Comparison of ENCODE assay signal across 8 cellular contexts in the genomic region with DNA sequence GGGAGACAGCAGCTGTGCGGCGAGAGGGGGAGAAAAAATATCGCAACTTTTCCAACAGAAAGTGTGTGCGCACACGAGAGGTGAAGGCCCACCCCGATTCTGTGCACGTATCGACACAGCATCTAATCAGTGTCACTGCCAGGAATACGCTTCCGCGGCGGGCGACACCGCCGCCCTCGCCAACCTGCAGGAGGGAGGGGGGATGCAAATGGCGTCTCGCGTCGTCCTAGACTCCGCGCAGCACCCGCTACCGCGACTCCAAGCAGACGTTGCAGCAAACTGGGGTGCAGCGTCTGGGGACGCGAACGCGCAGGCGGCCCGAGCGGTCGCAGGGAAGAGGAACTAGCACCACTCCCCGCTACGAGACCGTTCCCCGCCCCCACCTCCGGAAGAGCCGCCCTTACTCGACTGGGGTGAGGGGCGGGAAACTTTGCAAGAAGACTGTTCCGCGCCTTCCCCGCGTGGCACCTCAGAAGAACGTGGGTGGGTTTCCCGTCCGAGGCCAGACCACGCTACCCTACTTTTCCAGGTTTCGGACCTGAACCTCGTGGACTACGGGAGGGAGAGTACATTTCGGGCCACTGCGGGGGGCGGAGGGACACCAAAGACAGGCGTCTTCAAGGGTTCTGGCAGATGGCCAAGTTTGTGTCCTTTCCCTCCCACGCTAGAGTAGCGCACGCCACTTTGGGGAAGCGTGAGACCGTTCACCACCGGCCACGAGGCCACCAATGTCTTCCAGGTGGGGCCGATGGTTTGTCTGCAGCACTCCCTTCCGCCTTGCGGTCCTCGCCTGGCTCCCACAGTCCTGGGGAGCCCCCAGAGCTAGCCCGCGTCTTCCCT.
DNase-seq lines count a peak whose midpoint lies in the region; ATAC-seq and TF ChIP-seq lines count a peak whose summit lies in the region.

No MANE protein-coding gene starts in this region.

- H3K27me3 Mint-ChIP-seq in activated naive CD8-positive, alpha-beta T cell treated with anti-CD3 and anti-CD28 coated beads for 36 hours: no peaks in the 10 kb centered on the region

- TF ChIP-seq CTCF in AG04450 (IDR thresholded peaks at IDR 0.05; ENCODE audit: low read depth, low read length) (no peak), IMR-90 (conservative IDR thresholded peaks at IDR 0.05; ENCODE audit: low read depth, low read length) (no peak)

- no peak overlapping the region for H2BK5ac ChIP-seq in IMR-90 (ENCODE audit: low read depth, low read length, poor library complexity, severe bottlenecking)

- peaks cover 9% of the 10 kb centered on the region for H3K36me3 Mint-ChIP-seq in activated naive CD8-positive, alpha-beta T cell treated with anti-CD3 and anti-CD28 coated beads for 36 hours

- peak overlapping the region; percentile 73 for H3K4ac ChIP-seq in IMR-90 (ENCODE audit: low read depth, low read length)

- peaks cover 2% of the 10 kb centered on the region for H3K27me3 ChIP-seq in AG04450 (ENCODE audit: control insufficient read depth, insufficient read depth, low read length)
- peaks cover 7% of the 10 kb centered on the region; the same call in 1 of the 2 replicates for H3K27me3 ChIP-seq in IMR-90 (ENCODE audit: control insufficient read depth, insufficient read depth, low read length)

- DNase-seq in AG04450 (ENCODE audit: low read depth, low spot score) (no peak), IMR-90 (no peak), left cardiac atrium (peak; percentile 79), putamen (ENCODE audit: low spot score) (peak; percentile 59), GM19238 (ENCODE audit: insufficient read length, low spot score) (no peak)
- DNase-seq in activated naive CD8-positive, alpha-beta T cell treated with anti-CD3 and anti-CD28 coated beads for 36 hours: peak; percentile 74

- no peaks in the 10 kb centered on the region for H4K20me1 ChIP-seq in IMR-90 (ENCODE audit: insufficient read depth, low read length)

- H4K5ac ChIP-seq in IMR-90 (ENCODE audit: low read depth, low read length): peak overlapping the region; percentile 32; the same call in 1 of the 2 replicates

- peak overlapping the region; percentile 58; the same call in 1 of the 2 replicates for H2BK120ac ChIP-seq in IMR-90 (ENCODE audit: low read depth, low read length)

- H2AK5ac ChIP-seq in IMR-90 (ENCODE audit: low read depth, low read length): no peak overlapping the region; the same call in 1 of the 2 replicates

- peak overlapping the region; percentile 32 to 91; a peak in 3 of 4 replicates for H4K8ac ChIP-seq in IMR-90 (ENCODE audit: low read depth in 2 of 2, low read length in 2 of 2)

- WGBS in IMR-90 (ENCODE audit: extremely low coverage in 2 of 2, insufficient read length in 1 of 2), 2 experiments: 20% methylated on average over 26 of the region's 71 CpGs; no CpG with 5 or more reads in 1 of the 2 experiments

- peak overlapping the region; percentile 52 for H3K4me2 ChIP-seq in IMR-90 (ENCODE audit: low read depth, low read length)

- peak overlapping the region; percentile 79 for H2AFZ ChIP-seq in IMR-90 (replicated peaks; ENCODE audit: low read length, poor library complexity)

- H4K91ac ChIP-seq in IMR-90 (ENCODE audit: insufficient read depth, low read depth, low read length): peak overlapping the region; percentile 61; the same call in 1 of the 2 replicates

- H3K27ac Mint-ChIP-seq in activated naive CD8-positive, alpha-beta T cell treated with anti-CD3 and anti-CD28 coated beads for 36 hours: peak overlapping the region; percentile 99

- H3K9me3 ChIP-seq in AG04450 (ENCODE audit: control insufficient read depth, insufficient read depth, low read length) (no peaks in the 10 kb centered on the region; the same call in 1 of the 2 replicates), IMR-90 (ENCODE audit: control insufficient read depth, insufficient read depth, low read length) (no peaks in the 10 kb centered on the region; the same call in 1 of the 2 replicates)

- peak overlapping the region; percentile 16; the same call in 1 of the 2 replicates for H3K18ac ChIP-seq in IMR-90 (ENCODE audit: low read depth, low read length)

- H3K4me3 ChIP-seq in AG04450 (ENCODE audit: low read depth, low read length) (peak overlapping the region; percentile 49), IMR-90 (ENCODE audit: insufficient read depth, low read depth, low read length) (peak overlapping the region; percentile 50)

- H3K9ac ChIP-seq in IMR-90 (ENCODE audit: low read depth, low read length): 0 out of 2 replicates have a peak overlapping the region, but pooled peaks have one; percentile 13

- CTCF ChIA-PET in AG04450 (lab: Charles Lee) (no interaction called here), IMR-90 (lab: Yijun Ruan, JAX) (no interaction called here)

- no peaks in the 10 kb centered on the region for H3K9me1 ChIP-seq in IMR-90 (ENCODE audit: insufficient read depth, low read length)

- BruUV-seq in IMR-90 (replicated peaks; lab: Mats Ljungman, UMichigan): no TSS peak

- H3K4me1 Mint-ChIP-seq in activated naive CD8-positive, alpha-beta T cell treated with anti-CD3 and anti-CD28 coated beads for 36 hours: peaks cover 31% of the 10 kb centered on the region

- H3K79me1 ChIP-seq in IMR-90 (ENCODE audit: low read depth in 1 of 2, low read length in 2 of 2): peaks cover 0 to 3% of the 10 kb centered on the region in 2 experiments; a peak in 1 of 4 replicates

- TF ChIP-seq POLR2A in IMR-90 (IDR thresholded peaks at IDR 0.05; ENCODE audit: low read depth, low read length): no peak

- in situ Hi-C loops in IMR-90 (cut with MboI; ENCODE audit: low sequenced_read_pairs): no loop called here

- peak overlapping the region; percentile 71 for H2AK9ac ChIP-seq in IMR-90 (replicated peaks; ENCODE audit: low read depth, low read length, poor library complexity)

- 0 out of 2 replicates have a peak overlapping the region, but pooled peaks have one; percentile 51 for H2BK20ac ChIP-seq in IMR-90 (ENCODE audit: low read depth, low read length)

- ATAC-seq in GM19023 (IDR thresholded peaks at IDR 0.05; ENCODE audit: unreplicated experiment) (peak; percentile 26), IMR-90 (ENCODE audit: low read depth) (no peak; the same call in 1 of the 2 replicates), SK-N-SH treated with all-trans-retinoic acid at 6 μM for 48 hours (peak; percentile 51), left cardiac atrium (peak; percentile 48 to 68)

- H3K9me3 Mint-ChIP-seq in activated naive CD8-positive, alpha-beta T cell treated with anti-CD3 and anti-CD28 coated beads for 36 hours: peaks cover 3% of the 10 kb centered on the region

- POLR2A ChIA-PET in AG04450 (lab: Yijun Ruan, JAX): interaction anchor here (0.6 kb wide), 1 partner anchor 27 kb away, joined by 3 read pairs; no protein-coding TSS in a partner anchor
- POLR2A ChIA-PET in IMR-90 (lab: Charles Lee; ENCODE audit: unreplicated experiment): interaction anchor here (1.0 kb wide), 1 partner anchor 14 kb away, joined by 3 read pairs; no protein-coding TSS in a partner anchor

- H3K4me1 ChIP-seq in IMR-90 (ENCODE audit: control insufficient read depth, insufficient read depth, low read length): no peaks in the 10 kb centered on the region; the same call in 1 of the 2 replicates

- no peaks in the 10 kb centered on the region for H3K36me3 ChIP-seq in IMR-90 (ENCODE audit: control insufficient read depth, insufficient read depth, low read length)

- no peak overlapping the region for H3K27ac ChIP-seq in AG04450 (ENCODE audit: low read depth, low read length)
- H3K27ac ChIP-seq in IMR-90 (ENCODE audit: insufficient read depth, low read length): peak overlapping the region; percentile 10; the same call in 1 of the 2 replicates

- H3K14ac ChIP-seq in IMR-90 (replicated peaks; ENCODE audit: low read depth, low read length): peak overlapping the region; percentile 29; the same call in 1 of the 2 replicates

- peak overlapping the region; percentile 90 for H3K4me3 Mint-ChIP-seq in activated naive CD8-positive, alpha-beta T cell treated with anti-CD3 and anti-CD28 coated beads for 36 hours

- no peak for TF ChIP-seq RAD21 in IMR-90 (IDR thresholded peaks at IDR 0.05; ENCODE audit: low read length)

- no peak overlapping the region; the same call in 1 of the 2 replicates for H3K56ac ChIP-seq in IMR-90 (ENCODE audit: extremely low read depth, insufficient read depth, low read length)

- dilution Hi-C loops in IMR-90 (cut with HindIII; ENCODE audit: low sequenced_read_pairs, unreplicated experiment): no loop called here

- intact Hi-C loops in IMR-90 (cut with micrococcal nuclease) (no loop called here), left cardiac atrium (cut with DNase I) (loop anchor here in 1 of 2 donors (10.0 kb wide), 2 partner anchors 89 to 161 kb away; no protein-coding TSS in a partner anchor)

- no peak overlapping the region for H2BK15ac ChIP-seq in IMR-90 (ENCODE audit: low read depth, low read length)

- H3K23ac ChIP-seq in IMR-90 (ENCODE audit: low read depth, low read length): 0 out of 2 replicates have a peak overlapping the region, but pooled peaks have one; percentile 15

TF ChIP-seq in IMR-90, 13 proteins besides CTCF, POLR2A, EP300 and RAD21:
- no peak for TF ChIP-seq FOS (IDR thresholded peaks at IDR 0.05; ENCODE audit: low read depth, low read length)

TF ChIP-seq in SK-N-SH treated with all-trans-retinoic acid at 6 μM for 48 hours, 23 proteins besides CTCF, POLR2A, EP300 and RAD21:
- TF ChIP-seq ZNF70 (CRISPR knock-in tag; IDR thresholded peaks at IDR 0.05): no peak
- TF ChIP-seq ZFP3 (CRISPR knock-in tag; IDR thresholded peaks at IDR 0.05): no peak

Comparison
In these comparisons a context has a peak if more than half of its experiments do, and no peak if none do; other contexts are left out.
1. DNase-seq: peak in activated naive CD8-positive, alpha-beta T cell treated with anti-CD3 and anti-CD28 coated beads for 36 hours (single experiment), left cardiac atrium (single experiment) and putamen (single experiment); none in AG04450 (single experiment), IMR-90 (single experiment) and GM19238 (single experiment).